16 cellular contexts compared by ENCODE assay signal in the genomic region with DNA sequence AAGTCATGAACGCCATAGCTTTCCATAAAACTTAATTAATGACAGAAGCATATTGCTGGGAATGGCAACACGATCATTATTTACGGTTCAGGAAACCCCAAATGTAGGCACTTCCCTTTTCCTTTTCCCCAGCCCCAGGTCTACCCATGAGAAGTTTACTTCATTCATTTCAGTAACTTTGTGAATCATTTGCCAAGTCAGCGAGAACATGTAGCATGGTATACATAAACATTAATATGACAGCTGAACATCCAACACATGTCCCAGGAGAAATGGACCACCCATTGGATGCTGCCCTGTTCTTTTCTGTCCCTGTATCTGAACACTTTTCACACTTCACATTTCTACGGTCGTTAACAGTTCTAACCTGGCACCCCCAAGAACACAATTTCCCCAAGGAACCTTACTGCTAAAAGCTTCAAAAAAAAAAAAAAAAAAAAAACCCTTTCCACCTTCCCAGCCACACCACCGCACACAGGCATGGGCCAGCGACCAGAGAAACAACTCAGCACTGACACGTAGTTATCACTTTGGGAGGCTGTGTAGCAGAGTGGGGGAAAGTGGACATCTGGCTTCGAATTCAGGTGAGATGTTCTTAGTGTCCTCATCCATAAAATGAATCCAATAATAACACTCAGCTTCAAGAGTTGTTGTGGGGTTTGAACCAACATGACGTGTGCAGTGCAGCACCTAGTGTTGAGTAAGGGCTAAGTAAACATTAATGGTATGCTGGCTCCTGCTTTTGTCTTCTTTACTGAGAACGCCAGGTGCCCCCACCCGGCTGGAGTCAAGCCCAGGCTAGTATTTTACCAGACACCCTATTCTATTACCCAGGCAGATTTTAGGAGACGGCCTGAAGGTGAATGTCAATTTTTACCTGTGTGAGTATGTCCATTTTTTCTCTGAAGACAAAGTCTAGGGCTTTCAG.
A peak's percentile ranks its signal among the peaks of the same experiment; 100 is the strongest.
DNase-seq lines count a peak whose midpoint lies in the region; ATAC-seq and TF ChIP-seq lines count a peak whose summit lies in the region.
"Had no signal": no experiment of that assay in that cellular context is flagged by ENCODE, and none has a peak within 500 bp of the region (broad histone marks: within the 10 kb centered on the region; RNA-seq: fewer than 3 reads in every experiment).

No MANE protein-coding gene starts in this region.

- BruUV-seq in PC-9 (replicated peaks; lab: Mats Ljungman, UMichigan) = no TSS peak

- H3F3A ChIP-seq in PC-9 (ENCODE audit: insufficient read depth, low read depth) = no peaks in the 10 kb centered on the region

- ATAC-seq in left lobe of liver (peak; percentile 44), HG02852 (IDR thresholded peaks at IDR 0.05; ENCODE audit: unreplicated experiment) (no peak)

- POLR2A ChIA-PET in HEK293T (lab: Yijun Ruan, JAX) (no interaction called here), PC-9 (lab: Charles Lee; ENCODE audit: unreplicated experiment) (no interaction called here)

- H2AFZ ChIP-seq in PC-9 = 0 out of 2 replicates have a peak overlapping the region, but pooled peaks have one; percentile 3

- no peaks in the 10 kb centered on the region for H3K9me2 ChIP-seq in PC-9 (ENCODE audit: insufficient read depth)

- CTCF ChIA-PET in HEK293T (lab: Yijun Ruan, JAX) = interaction anchor here (0.6 to 1.1 kb wide), 3 partner anchors 24 to 72 kb away, joined by 3 to 8 read pairs (median 3); no protein-coding TSS in a partner anchor
- CTCF ChIA-PET in PC-9 (lab: Charles Lee) = no interaction called here

- H3K79me2 ChIP-seq in PC-9 (ENCODE audit: low read depth) = no peaks in the 10 kb centered on the region

- H3K4me1 ChIP-seq in PC-9 (replicated peaks; ENCODE audit: insufficient read depth) = no peaks in the 10 kb centered on the region

- TF ChIP-seq CTCF in PC-9 (conservative IDR thresholded peaks at IDR 0.05) = no peak

- H3K36me3 ChIP-seq in PC-9 (ENCODE audit: low read depth) = no peaks in the 10 kb centered on the region

- H3K27ac ChIP-seq in PC-9 = no peak overlapping the region
- H3K27ac ChIP-seq: KMS-11, VCaP had no signal

- no peak overlapping the region for H3K4me2 ChIP-seq in PC-9
- H3K4me2 ChIP-seq: KMS-11 had no signal

- peaks cover 16% of the 10 kb centered on the region for H3K27me3 ChIP-seq in PC-9 (ENCODE audit: insufficient read depth, low read depth)

- intact Hi-C loops in PC-9 (cut with micrococcal nuclease; ENCODE audit: unreplicated experiment) = no loop called here

- H3K9me3 ChIP-seq in PC-9 (ENCODE audit: insufficient read depth, low read depth) = no peaks in the 10 kb centered on the region

- H4K20me1 ChIP-seq in PC-9 (ENCODE audit: insufficient read depth) = no peaks in the 10 kb centered on the region

- DNase-seq in HEK293T (ENCODE audit: extremely low spot score) = no peak
- DNase-seq in NCI-H2107 (lab: John Stamatoyannopoulos, UW) = peak; percentile 0
- no peak for DNase-seq in PC-9
- DNase-seq in left lobe of liver (ENCODE audit: low spot score) = no peak
- no peak for DNase-seq in dermis blood vessel endothelial cell
- DNase-seq in activated CD4-positive, alpha-beta T cell treated with anti-CD3 and anti-CD28 coated beads for 1 hour = no peak
- DNase-seq in T-helper 9 cell = no peak
- DNase-seq: activated CD8-positive, alpha-beta memory T cell treated with anti-CD3 and anti-CD28 coated beads, Interleukin-2, amount 50 U/mL, for 4 hours; AML-193; central memory CD4-positive, alpha-beta T cell; DND-41; NCI-H526 had no signal

- no peak overlapping the region for H3K4me3 ChIP-seq in PC-9
- H3K4me3 ChIP-seq: lung had no signal

TF ChIP-seq in HEK293T, 16 proteins besides CTCF, POLR2A, EP300 and RAD21:
- no peak for TF ChIP-seq SUZ12 (IDR thresholded peaks at IDR 0.05)
- 0 out of 2 replicates have a peak, but pooled peaks have one; percentile 44 for TF ChIP-seq ZNF384 (IDR thresholded peaks at IDR 0.05)
